In the genomic region with DNA sequence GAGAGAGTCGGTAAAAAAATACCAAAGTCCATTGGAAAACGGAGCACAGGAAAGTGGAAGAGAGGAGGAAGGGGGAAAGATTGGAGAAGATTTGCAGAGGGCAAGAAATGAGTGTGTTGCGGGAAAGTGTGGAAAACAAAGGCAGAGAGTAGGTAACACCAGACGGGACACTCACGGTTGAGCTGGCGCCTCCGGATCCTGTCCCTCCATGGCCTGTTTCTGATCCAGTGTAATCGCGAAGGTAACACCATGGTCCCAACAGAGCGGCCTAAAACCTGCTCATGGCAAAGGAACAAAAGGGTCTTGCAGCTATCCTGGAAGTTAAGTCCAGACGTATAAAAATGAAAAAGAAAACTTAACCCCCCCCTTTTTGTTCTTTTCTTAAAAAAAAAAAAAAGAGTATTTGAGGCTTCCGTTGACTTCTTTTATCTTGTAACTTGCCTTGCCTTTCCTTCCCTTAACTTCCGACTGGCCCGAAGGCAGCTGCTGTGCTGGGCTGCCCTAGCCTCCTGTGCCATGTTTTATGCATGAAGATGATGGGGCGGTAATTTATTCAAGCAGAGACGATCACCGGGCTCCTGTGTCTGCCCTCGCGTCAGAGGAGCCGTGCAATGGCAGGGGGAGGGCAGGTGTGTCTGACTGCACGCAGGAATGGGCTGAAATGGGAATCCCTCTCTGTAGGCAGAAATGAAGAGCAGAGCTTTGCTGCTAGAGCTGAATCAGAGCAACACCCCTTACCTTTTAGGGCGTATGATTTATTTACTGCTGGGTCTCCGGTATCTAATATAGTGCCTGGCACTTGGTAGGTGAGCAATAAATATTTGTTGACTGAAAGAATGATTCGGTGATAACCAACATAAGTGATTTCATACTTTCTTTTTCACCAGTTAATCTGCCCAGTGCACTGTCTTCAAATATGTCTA, we compare ENCODE assay signal across 8 cellular contexts.
DNase-seq lines count a peak whose midpoint lies in the region; ATAC-seq and TF ChIP-seq lines count a peak whose summit lies in the region.

No MANE protein-coding gene starts in this region.

- H3K4me3 ChIP-seq in aorta (ENCODE audit: low read length in 2 of 2) = no peak overlapping the region

- H3K27ac ChIP-seq in aorta (ENCODE audit: low read depth in 1 of 2, low read length in 2 of 2) = no peak overlapping the region

- POLR2A ChIA-PET in naive thymus-derived CD8-positive, alpha-beta T cell (lab: Charles Lee) = interaction anchor here (0.7 to 1.6 kb wide), 4 partner anchors 12 to 103 kb away, joined by 3 to 10 read pairs (median 4); no protein-coding TSS in a partner anchor

- H3K4me1 Mint-ChIP-seq in activated T-cell treated with anti-CD3 and anti-CD28 coated beads, Interleukin-2, amount 50 U/mL, for 24 hours (ENCODE audit: low read depth) = peaks cover 66% of the 10 kb centered on the region
- peaks cover 27 to 69% (median 62%) of the 10 kb centered on the region in 4 donors for H3K4me1 Mint-ChIP-seq in naive thymus-derived CD8-positive, alpha-beta T cell

- intact Hi-C loops in aorta (cut with DNase I) = no loop called here

- peak overlapping the region; percentile 79 for H3K4me3 Mint-ChIP-seq in activated T-cell treated with anti-CD3 and anti-CD28 coated beads, Interleukin-2, amount 50 U/mL, for 24 hours
- H3K4me3 Mint-ChIP-seq in naive thymus-derived CD8-positive, alpha-beta T cell = peak overlapping the region; percentile 89 to 98 (median 93)

- in situ Hi-C loops in GM18951 (cut with MboI; ENCODE audit: low sequenced_read_pairs, unreplicated experiment) = no loop called here

- TF ChIP-seq POLR2A in GM18951 (IDR thresholded peaks at IDR 0.05; ENCODE audit: extremely low read depth, insufficient read depth, insufficient read length) = peak; percentile 20

- 89% methylated on average over 24 of the region's 24 CpGs for WGBS in aorta, 2 donors

- H3K4me1 ChIP-seq in aorta (ENCODE audit: control insufficient read depth in 1 of 2, insufficient read depth in 2 of 2, low read length in 2 of 2) = no peaks in the 10 kb centered on the region

- DNase-seq in activated T-cell treated with anti-CD3 and anti-CD28 coated beads, Interleukin-2, amount 50 U/mL, for 24 hours = peak; percentile 64
- DNase-seq in naive thymus-derived CD8-positive, alpha-beta T cell = peak in 9 of 10 donors; percentile 26 to 73 (median 42)
- DNase-seq in amygdala (lab: John Stamatoyannopoulos, UW) (no peak), dedifferentiated amniotic fluid mesenchymal stem cell (ENCODE audit: extremely low spot score) (no peak), aorta (no peak)

- ATAC-seq in HG03460 (IDR thresholded peaks at IDR 0.05; ENCODE audit: unreplicated experiment) (peak; percentile 59), aorta (ENCODE audit: low FRiP score) (no peak), HG03039 (IDR thresholded peaks at IDR 0.05; ENCODE audit: unreplicated experiment) (no peak)
- ATAC-seq in naive thymus-derived CD8-positive, alpha-beta T cell = peak; percentile 72 to 78

- no peaks in the 10 kb centered on the region for H3K36me3 ChIP-seq in aorta (ENCODE audit: control insufficient read depth in 1 of 2, insufficient read depth in 2 of 2, low read length in 1 of 2)

- no peaks in the 10 kb centered on the region for H3K27me3 ChIP-seq in aorta (ENCODE audit: control insufficient read depth in 1 of 2, insufficient read depth in 2 of 2, low read length in 1 of 2)

- no peaks in the 10 kb centered on the region for H3K27me3 Mint-ChIP-seq in activated T-cell treated with anti-CD3 and anti-CD28 coated beads, Interleukin-2, amount 50 U/mL, for 24 hours
- no peaks in the 10 kb centered on the region for H3K27me3 Mint-ChIP-seq in naive thymus-derived CD8-positive, alpha-beta T cell

- H3K36me3 Mint-ChIP-seq in activated T-cell treated with anti-CD3 and anti-CD28 coated beads, Interleukin-2, amount 50 U/mL, for 24 hours (ENCODE audit: low read depth) = no peaks in the 10 kb centered on the region
- H3K36me3 Mint-ChIP-seq in naive thymus-derived CD8-positive, alpha-beta T cell = no peaks in the 10 kb centered on the region

- H3K9me3 ChIP-seq in aorta (ENCODE audit: control insufficient read depth, low read length) = peaks cover 3% of the 10 kb centered on the region

- peaks cover 2% of the 10 kb centered on the region for H3K9me3 Mint-ChIP-seq in activated T-cell treated with anti-CD3 and anti-CD28 coated beads, Interleukin-2, amount 50 U/mL, for 24 hours
- no peaks in the 10 kb centered on the region for H3K9me3 Mint-ChIP-seq in naive thymus-derived CD8-positive, alpha-beta T cell

- peak overlapping the region; percentile 98 for H3K27ac Mint-ChIP-seq in activated T-cell treated with anti-CD3 and anti-CD28 coated beads, Interleukin-2, amount 50 U/mL, for 24 hours
- H3K27ac Mint-ChIP-seq in naive thymus-derived CD8-positive, alpha-beta T cell = peak overlapping the region; percentile 90 to 98 (median 94)

Comparison
In these comparisons a context has a peak if more than half of its experiments do, and no peak if none do; other contexts are left out.
1. ATAC-seq: peak in HG03460 (single experiment) and naive thymus-derived CD8-positive, alpha-beta T cell (2 of 2); none in aorta (single experiment) and HG03039 (single experiment).
2. DNase-seq: peak in activated T-cell treated with anti-CD3 and anti-CD28 coated beads, Interleukin-2, amount 50 U/mL, for 24 hours (single experiment) and naive thymus-derived CD8-positive, alpha-beta T cell (9 of 10); none in amygdala (0 of 56), dedifferentiated amniotic fluid mesenchymal stem cell (single experiment) and aorta (0 of 2).